Comparison of ENCODE assay signal across 8 cellular contexts in genomic region chr15:65085990-65086679, GRCh38.
A peak's percentile ranks its signal among the peaks of the same experiment; 100 is the strongest.
DNase-seq lines count a peak whose midpoint lies in the region; ATAC-seq, FAIRE-seq and TF ChIP-seq lines count a peak whose summit lies in the region.

No MANE protein-coding gene starts in this region.

- DNase-seq in 8988T (peak; percentile 61), GM06990 (ENCODE audit: extremely low read depth, insufficient read length) (no peak), SW480 (ENCODE audit: low spot score) (peak; percentile 48), islet precursor cell (peak; percentile 85), amniotic stem cell (lab: John Stamatoyannopoulos, UW) (no peak), GM19239 (ENCODE audit: insufficient read length, low spot score) (no peak)
- DNase-seq in stimulated activated CD4-positive, alpha-beta T cell treated with anti-CD3 and anti-CD28 coated beads, Interleukin-4, amount 100 ng/mL, for 4 hours: no peak

- no peak for FAIRE-seq in GM19239 (lab: Jason Lieb, UNC)

- no peaks in the 10 kb centered on the region; the same call in 1 of the 2 replicates for H3K36me3 ChIP-seq in GM06990 (ENCODE audit: control insufficient read depth, insufficient read depth, low read length)

- TF ChIP-seq CTCF in GM06990 (IDR thresholded peaks at IDR 0.05; ENCODE audit: insufficient read depth, low read length, poor library complexity, severe bottlenecking): peak; percentile 46

- H3K4me3 ChIP-seq in GM06990 (replicated peaks; ENCODE audit: low read depth, low read length): no peak overlapping the region

- ATAC-seq in HG03378 (IDR thresholded peaks at IDR 0.05; ENCODE audit: unreplicated experiment): no peak

- no peaks in the 10 kb centered on the region; the same call in 1 of the 2 replicates for H3K27me3 ChIP-seq in GM06990 (replicated peaks; ENCODE audit: control insufficient read depth, insufficient read depth, low read length)

Comparison
In these comparisons a context has a peak if more than half of its experiments do, and no peak if none do; other contexts are left out.
1. DNase-seq: peak in 8988T (single experiment), SW480 (single experiment) and islet precursor cell (single experiment); none in GM06990 (single experiment), amniotic stem cell (single experiment), stimulated activated CD4-positive, alpha-beta T cell treated with anti-CD3 and anti-CD28 coated beads, Interleukin-4, amount 100 ng/mL, for 4 hours (0 of 2) and GM19239 (single experiment).